ENCODE assay signal across 14 cellular contexts in genomic region chr3:142053835-142054234, GRCh38.
A peak's percentile ranks its signal among the peaks of the same experiment; 100 is the strongest.
DNase-seq lines count a peak whose midpoint lies in the region; ATAC-seq, FAIRE-seq and TF ChIP-seq lines count a peak whose summit lies in the region.
"Had no signal": no experiment of that assay in that cellular context is flagged by ENCODE, and none has a peak within 500 bp of the region (broad histone marks: within the 10 kb centered on the region; RNA-seq: fewer than 3 reads in every experiment).

No MANE protein-coding gene starts in this region.

- in situ Hi-C loops in HepG2 (cut with HindIII; ENCODE audit: extremely low pct_ligation_motif_present, low pct_unique_long_range_greater_than_20kb) = no loop called here

- no peak for TF ChIP-seq CTCF in HepG2 (CRISPR knock-in tag; IDR thresholded peaks at IDR 0.05)
- TF ChIP-seq CTCF in right lobe of liver (IDR thresholded peaks at IDR 0.05) = no peak
- no peak for TF ChIP-seq CTCF in HEK293 (tag by site-specific recombination; IDR thresholded peaks at IDR 0.05)
- TF ChIP-seq CTCF in bronchial epithelial cell (IDR thresholded peaks at IDR 0.05; ENCODE audit: insufficient read depth, low read length, severe bottlenecking) = no peak
- no peak for TF ChIP-seq CTCF in omental fat pad (IDR thresholded peaks at IDR 0.05)

- H2AFZ ChIP-seq in HepG2 (ENCODE audit: low read length) = no peak overlapping the region

- no peaks in the 10 kb centered on the region for H3K79me2 ChIP-seq in HepG2 (ENCODE audit: insufficient read depth, low read length)

- H3K4me1 Mint-ChIP-seq in activated CD4-positive, alpha-beta T cell treated with anti-CD3 and anti-CD28 coated beads for 36 hours = peaks cover 9% of the 10 kb centered on the region
- H3K4me1 Mint-ChIP-seq: B cell had no signal

- H3K4me1 ChIP-seq in HepG2 (ENCODE audit: insufficient read depth, low read length) (no peaks in the 10 kb centered on the region), right lobe of liver (no peaks in the 10 kb centered on the region), HEK293 (ENCODE audit: control insufficient read depth, insufficient read depth, low read length) (no peaks in the 10 kb centered on the region)
- H3K4me1 ChIP-seq: BLaER1 treated with 17β-estradiol and CSF1 and Interleukin-3, amounts not matched to agents 10 nM and 100 nM had no signal

- H4K20me1 ChIP-seq in HepG2 (ENCODE audit: insufficient read depth, low read length) = no peaks in the 10 kb centered on the region
- H4K20me1 ChIP-seq: BLaER1 treated with 17β-estradiol and CSF1 and Interleukin-3, amounts not matched to agents 10 nM and 100 nM had no signal

- POLR2A ChIA-PET in HepG2 (lab: Yijun Ruan, JAX) (no interaction called here), HEK293 (lab: Yijun Ruan, JAX) (interaction anchor here (0.6 kb wide), 1 partner anchor 298 kb away, joined by 9 read pairs; no protein-coding TSS in a partner anchor)
- POLR2A ChIA-PET in activated CD4-positive, alpha-beta T cell treated with anti-CD3 and anti-CD28 coated beads for 36 hours (lab: Charles Lee) = no interaction called here

- H3K36me3 ChIP-seq in HepG2 (replicated peaks in 1 of 2; ENCODE audit: control insufficient read depth in 1 of 2, insufficient read depth in 2 of 2, low read length in 2 of 2) (no peaks in the 10 kb centered on the region), right lobe of liver (no peaks in the 10 kb centered on the region), HEK293 (ENCODE audit: control insufficient read depth in 2 of 2, insufficient read depth in 1 of 2, low read length in 2 of 2) (no peaks in the 10 kb centered on the region), bronchial epithelial cell (ENCODE audit: control insufficient read depth, insufficient read depth, low read length) (no peaks in the 10 kb centered on the region)

- no peak overlapping the region for H3K27ac ChIP-seq in HepG2 (ENCODE audit: extremely low read length, insufficient read depth, low read length)
- no peak overlapping the region for H3K27ac ChIP-seq in right lobe of liver
- H3K27ac ChIP-seq in HEK293 (ENCODE audit: extremely low read depth, low read depth, low read length) = no peak overlapping the region
- H3K27ac ChIP-seq: BLaER1 treated with 17β-estradiol and CSF1 and Interleukin-3, amounts not matched to agents 10 nM and 100 nM had no signal

- TF ChIP-seq EP300 in HepG2 (IDR thresholded peaks at IDR 0.05; ENCODE audit: low read depth in 2 of 2, low read length in 2 of 2) (no peak), HepG2 (CRISPR knock-in tag; IDR thresholded peaks at IDR 0.05; ENCODE audit: borderline replicate concordance) (no peak)

- 90% methylated on average over 1 of the region's 1 CpG for WGBS in HepG2 (ENCODE audit: low lambda C conversion rate)
- WGBS in right lobe of liver (ENCODE audit: insufficient coverage, low coverage, low lambda C conversion rate, missing lambda C conversion rate) = 73% methylated on average over 1 of the region's 1 CpG

- no peak for TF ChIP-seq POLR2A in HepG2 (IDR thresholded peaks at IDR 0.05; ENCODE audit: insufficient read depth in 1 of 2, low read depth in 2 of 2, low read length in 2 of 2)
- no peak for TF ChIP-seq POLR2A in right lobe of liver (IDR thresholded peaks at IDR 0.05)

- no TSS peak for BruUV-seq in HepG2 (replicated peaks; lab: Mats Ljungman, UMichigan)

- H3K4me3 ChIP-seq in HepG2 (replicated peaks in 1 of 3; ENCODE audit: insufficient read depth in 1 of 3, low read depth in 2 of 3, low read length in 3 of 3) (no peak overlapping the region), right lobe of liver (no peak overlapping the region), HEK293 (ENCODE audit: low read depth, low read length) (no peak overlapping the region), bronchial epithelial cell (ENCODE audit: low read depth, low read length) (no peak overlapping the region)
- H3K4me3 ChIP-seq: BLaER1 treated with 17β-estradiol and CSF1 and Interleukin-3, amounts not matched to agents 10 nM and 100 nM had no signal

- no peak overlapping the region for H3K9ac ChIP-seq in HepG2 (ENCODE audit: insufficient read depth, low read depth, low read length)
- H3K9ac ChIP-seq: BLaER1 treated with 17β-estradiol and CSF1 and Interleukin-3, amounts not matched to agents 10 nM and 100 nM had no signal

- ATAC-seq in HepG2 = no peak
- ATAC-seq in right lobe of liver = no peak
- no peak for ATAC-seq in omental fat pad (ENCODE audit: low FRiP score)
- ATAC-seq in activated CD4-positive, alpha-beta T cell treated with anti-CD3 and anti-CD28 coated beads for 36 hours = no peak
- ATAC-seq: CD8-positive, alpha-beta T cell had no signal

- no peak for TF ChIP-seq RAD21 in HepG2 (CRISPR knock-in tag; IDR thresholded peaks at IDR 0.05)

- CTCF ChIA-PET in HepG2 (lab: Yijun Ruan, JAX; ENCODE audit: low intra/inter-chr PET ratio, low total read pairs) = no interaction called here
- CTCF ChIA-PET in HEK293 (lab: Yijun Ruan, JAX) = no interaction called here
- CTCF ChIA-PET in activated CD4-positive, alpha-beta T cell treated with anti-CD3 and anti-CD28 coated beads for 36 hours (lab: Charles Lee) = no interaction called here

- no peaks in the 10 kb centered on the region for H3K27me3 Mint-ChIP-seq in activated CD4-positive, alpha-beta T cell treated with anti-CD3 and anti-CD28 coated beads for 36 hours
- H3K27me3 Mint-ChIP-seq: B cell had no signal

- H3K36me3 Mint-ChIP-seq in activated CD4-positive, alpha-beta T cell treated with anti-CD3 and anti-CD28 coated beads for 36 hours (ENCODE audit: low read depth) = peaks cover 3% of the 10 kb centered on the region

- no peak overlapping the region for H3K4me3 Mint-ChIP-seq in activated CD4-positive, alpha-beta T cell treated with anti-CD3 and anti-CD28 coated beads for 36 hours
- H3K4me3 Mint-ChIP-seq: B cell; CD8-positive, alpha-beta T cell had no signal

- intact Hi-C loops in HepG2 (cut with micrococcal nuclease; ENCODE audit: unreplicated experiment) = no loop called here
- intact Hi-C loops in right lobe of liver (cut with DNase I) = no loop called here
- intact Hi-C loops in activated CD4-positive, alpha-beta T cell treated with anti-CD3 and anti-CD28 coated beads for 36 hours (cut with DNase I, micrococcal nuclease) = no loop called here

- no peaks in the 10 kb centered on the region for H3K27me3 ChIP-seq in HepG2 (ENCODE audit: control insufficient read depth in 1 of 2, insufficient read depth in 2 of 2, low read length in 2 of 2)
- no peaks in the 10 kb centered on the region for H3K27me3 ChIP-seq in right lobe of liver
- H3K27me3 ChIP-seq in bronchial epithelial cell (ENCODE audit: control insufficient read depth, insufficient read depth, low read length) = no peaks in the 10 kb centered on the region
- H3K27me3 ChIP-seq: BLaER1 treated with 17β-estradiol and CSF1 and Interleukin-3, amounts not matched to agents 10 nM and 100 nM had no signal

- H3K9me3 ChIP-seq in HepG2 (ENCODE audit: low read length) (no peaks in the 10 kb centered on the region), right lobe of liver (no peaks in the 10 kb centered on the region), HEK293 (ENCODE audit: control insufficient read depth, insufficient read depth, low read depth, low read length) (no peaks in the 10 kb centered on the region)

- no peaks in the 10 kb centered on the region for H3K9me3 Mint-ChIP-seq in activated CD4-positive, alpha-beta T cell treated with anti-CD3 and anti-CD28 coated beads for 36 hours (ENCODE audit: low read depth)
- H3K9me3 Mint-ChIP-seq: CD8-positive, alpha-beta T cell had no signal

- no peak for DNase-seq in HepG2 (ENCODE audit: low spot score)
- no peak for DNase-seq in right lobe of liver
- peak; percentile 4 for DNase-seq in bronchial epithelial cell (ENCODE audit: low read depth)
- no peak for DNase-seq in omental fat pad (ENCODE audit: low spot score)
- no peak for DNase-seq in NCI-H2171 (lab: John Stamatoyannopoulos, UW)
- no peak for DNase-seq in activated CD4-positive, alpha-beta T cell treated with anti-CD3 and anti-CD28 coated beads for 36 hours
- DNase-seq: Calu3; CD8-positive, alpha-beta T cell; GF-D8; GOT3; H7 had no signal

- FAIRE-seq in HepG2 (lab: Jason Lieb, UNC) (no peak), bronchial epithelial cell (lab: Jason Lieb, UNC) (no peak)

- no peak overlapping the region for H3K4me2 ChIP-seq in HepG2 (ENCODE audit: low read depth, low read length)
- H3K4me2 ChIP-seq: BLaER1 treated with 17β-estradiol and CSF1 and Interleukin-3, amounts not matched to agents 10 nM and 100 nM had no signal

- no peak overlapping the region for H3K27ac Mint-ChIP-seq in activated CD4-positive, alpha-beta T cell treated with anti-CD3 and anti-CD28 coated beads for 36 hours
- H3K27ac Mint-ChIP-seq: B cell; CD8-positive, alpha-beta T cell had no signal

TF ChIP-seq in HepG2, 621 proteins besides CTCF, POLR2A, EP300 and RAD21:
- TF ChIP-seq ZBTB8A (CRISPR knock-in tag; IDR thresholded peaks at IDR 0.05; ENCODE audit: borderline replicate concordance, low read depth) (no peak), ZNF563 (CRISPR knock-in tag; IDR thresholded peaks at IDR 0.05) (no peak), ZKSCAN8 (CRISPR knock-in tag; IDR thresholded peaks at IDR 0.05; ENCODE audit: borderline replicate concordance) (no peak), MAFG (CRISPR knock-in tag; IDR thresholded peaks at IDR 0.05) (no peak), ZNF7 (CRISPR knock-in tag; IDR thresholded peaks at IDR 0.05) (peak; percentile 82; the same call in 1 of the 2 replicates)

TF ChIP-seq in HEK293, 187 proteins besides CTCF, POLR2A, EP300 and RAD21:
- TF ChIP-seq ZNF529 (tag by site-specific recombination; IDR thresholded peaks at IDR 0.05; ENCODE audit: insufficient replicate concordance) (no peak), ZNF23 (tag by site-specific recombination; IDR thresholded peaks at IDR 0.05; ENCODE audit: borderline replicate concordance) (no peak), ZNF76 (tag by site-specific recombination; IDR thresholded peaks at IDR 0.05; ENCODE audit: borderline replicate concordance, low read depth) (no peak), ZNF645 (tag by site-specific recombination; IDR thresholded peaks at IDR 0.05) (no peak), ZNF184 (tag by site-specific recombination; IDR thresholded peaks at IDR 0.05) (0 out of 2 replicates have a peak, but pooled peaks have one; percentile 57), ZNF768 (tag by site-specific recombination; IDR thresholded peaks at IDR 0.05) (no peak), ZNF571 (tag by site-specific recombination; IDR thresholded peaks at IDR 0.05) (no peak)
